Comparison of ENCODE assay signal across 8 cellular contexts in genomic region chr1:112706505-112707216, GRCh38. TPM values are rescaled to one million over a fixed set of nuclear protein-coding genes. Genes with fewer than 3 reads are reported as not detected.
DNase-seq lines count a peak whose midpoint lies in the region; TF ChIP-seq lines count a peak whose summit lies in the region.

RHOC (minus strand) TSS chr1:112707127; CDS start chr1:112703799, 3,328 bp downstream.

- H3K9me2 ChIP-seq in neural cell (ENCODE audit: insufficient read depth, low read length): no peaks in the 10 kb centered on the region

- TF ChIP-seq RAD21 in neural cell (conservative IDR thresholded peaks at IDR 0.05): no peak

- no peaks in the 10 kb centered on the region for H3F3A ChIP-seq in neural cell (ENCODE audit: insufficient read depth, low read length, poor library complexity, severe bottlenecking)

- peak within 1 kb of the TSS; percentile 92 for H3K4me3 Mint-ChIP-seq in HFFc6

- H3K36me3 Mint-ChIP-seq in HFFc6 (ENCODE audit: low read depth): peaks cover 17% of the 10 kb centered on the region

- H2AFZ ChIP-seq in neural cell (ENCODE audit: low read depth, low read length): no peak within 1 kb of the TSS

- BruUV-seq in A673 (replicated peaks; lab: Mats Ljungman, UMichigan): no TSS peak

- no peak for TF ChIP-seq EP300 in neural cell (conservative IDR thresholded peaks at IDR 0.05; ENCODE audit: poor library complexity, severe bottlenecking)

- H3K36me3 ChIP-seq in A673 (ENCODE audit: insufficient read depth, low read length, poor library complexity, severe bottlenecking) (no peaks in the 10 kb centered on the region), neural cell (ENCODE audit: insufficient read depth, low read length) (no peaks in the 10 kb centered on the region)

- intact Hi-C loops in A673 (cut with micrococcal nuclease; ENCODE audit: unreplicated experiment): loop anchor here (1.0 to 5.0 kb wide), 3 partner anchors 92 to 316 kb away; no protein-coding TSS in a partner anchor

- POLR2A ChIA-PET in A673 (lab: Charles Lee; ENCODE audit: low non-redundant PET): no interaction called here

- no peaks in the 10 kb centered on the region for H3K9me3 Mint-ChIP-seq in HFFc6

- no peaks in the 10 kb centered on the region for H3K9me3 ChIP-seq in A673 (ENCODE audit: low read depth, low read length, poor library complexity, severe bottlenecking)
- no peaks in the 10 kb centered on the region for H3K9me3 ChIP-seq in neural cell (ENCODE audit: low read length)

- H3K79me2 ChIP-seq in neural cell (replicated peaks; ENCODE audit: insufficient read depth, low read length): no peaks in the 10 kb centered on the region

- peaks cover 7% of the 10 kb centered on the region for H3K27me3 Mint-ChIP-seq in HFFc6 (ENCODE audit: insufficient read depth)

- H3K4me1 ChIP-seq in A673 (ENCODE audit: insufficient read depth, low read length, poor library complexity, severe bottlenecking): peaks cover 23% of the 10 kb centered on the region

- H3K9ac ChIP-seq in neural cell (ENCODE audit: low read length): peak within 1 kb of the TSS; percentile 38

- CTCF ChIA-PET in A673 (lab: Charles Lee): no interaction called here

- peak within 1 kb of the TSS; percentile 64 for H3K4me3 ChIP-seq in A673 (ENCODE audit: low read depth, low read length, poor library complexity, severe bottlenecking)
- peak within 1 kb of the TSS; percentile 84 for H3K4me3 ChIP-seq in GM12864 (ENCODE audit: low read depth, low read length)
- peak within 1 kb of the TSS; percentile 89 for H3K4me3 ChIP-seq in fibroblast of villous mesenchyme (ENCODE audit: low read depth, low read length)
- H3K4me3 ChIP-seq in neural cell (ENCODE audit: low read length): peak within 1 kb of the TSS; percentile 68

- H3K27ac ChIP-seq in A673 (ENCODE audit: low read depth, low read length, poor library complexity, severe bottlenecking) (peak within 1 kb of the TSS; percentile 75), neural cell (ENCODE audit: low read length) (no peak within 1 kb of the TSS)

- peaks cover 50% of the 10 kb centered on the region for H3K4me1 Mint-ChIP-seq in HFFc6 (ENCODE audit: low read depth)

- H4K20me1 ChIP-seq in neural cell (ENCODE audit: insufficient read depth): no peaks in the 10 kb centered on the region

- DNase-seq in A673 (ENCODE audit: low spot score) (peak; percentile 51), GM12864 (ENCODE audit: low read depth) (no peak), HFFc6 (no peak), NCI-H1105 (lab: John Stamatoyannopoulos, UW) (peak; percentile 64), activated T-helper 1 cell treated with Interleukin-2 at 50 U/mL for 16 hours (ENCODE audit: low read depth) (peak; percentile 23), fibroblast of villous mesenchyme (ENCODE audit: low read depth) (peak; percentile 67), amniotic stem cell (lab: John Stamatoyannopoulos, UW) (no peak)

- peak within 1 kb of the TSS; percentile 93 for H3K27ac Mint-ChIP-seq in HFFc6

- TF ChIP-seq CTCF in A673 (conservative IDR thresholded peaks at IDR 0.05; ENCODE audit: low read depth, low read length) (no peak), GM12864 (IDR thresholded peaks at IDR 0.05; ENCODE audit: low read depth, low read length, missing control alignments) (no peak), HFFc6 (IDR thresholded peaks at IDR 0.05) (no peak), fibroblast of villous mesenchyme (IDR thresholded peaks at IDR 0.05; ENCODE audit: insufficient read depth, low read depth, low read length) (no peak), neural cell (IDR thresholded peaks at IDR 0.05; ENCODE audit: poor library complexity, severe bottlenecking) (no peak)

- no peaks in the 10 kb centered on the region for H3K27me3 ChIP-seq in A673 (replicated peaks; ENCODE audit: insufficient read depth, low read depth, low read length, poor library complexity)
- peaks cover 13% of the 10 kb centered on the region for H3K27me3 ChIP-seq in neural cell (ENCODE audit: insufficient read depth, low read depth, low read length)

- H3K4me2 ChIP-seq in neural cell (ENCODE audit: low read length): no peak within 1 kb of the TSS

TF ChIP-seq in neural cell, 6 proteins besides CTCF, POLR2A, EP300 and RAD21:
- TF ChIP-seq POLR2AphosphoS5 (IDR thresholded peaks at IDR 0.05): no peak
- no peak for TF ChIP-seq MXI1 (conservative IDR thresholded peaks at IDR 0.05; ENCODE audit: poor library complexity, severe bottlenecking)
- TF ChIP-seq TAF1 (IDR thresholded peaks at IDR 0.05; ENCODE audit: low read depth): no peak
- no peak for TF ChIP-seq REST (IDR thresholded peaks at IDR 0.05; ENCODE audit: borderline replicate concordance)
- TF ChIP-seq EZH2 (IDR thresholded peaks at IDR 0.05; ENCODE audit: borderline replicate concordance, insufficient read depth, low read length, poor library complexity, severe bottlenecking): no peak
- TF ChIP-seq SMC3 (conservative IDR thresholded peaks at IDR 0.05; ENCODE audit: poor library complexity): no peak
TF ChIP-seq in neural cell: peak in this region for 0.

RNA-seq across cellular contexts. Expression of gene RHOC, which starts in this region (rescaled TPM):
- total RNA-seq in A673 (2021) (54.3 and 62.5 TPM in 2 replicates), fibroblast of villous mesenchyme (379 and 483 TPM in 2 replicates)
- total RNA-seq in HFFc6 (2021; fragmentation: NEBNext Ultra II Directional; extraction: Animal tissue kit (Norgen Biotek cat#: 25700)): 100 to 1,000 TPM; 579 to 610 (median 596) TPM
- polyA plus RNA-seq in neural cell: 4.3 and 5.0 TPM in 2 replicates
- polyA minus RNA-seq in neural cell: 1.7 and 1.9 TPM in 2 replicates

Comparison
In these comparisons a context has a peak if more than half of its experiments do, and no peak if none do; other contexts are left out.
1. DNase-seq: peak in A673 (single experiment), NCI-H1105 (single experiment), activated T-helper 1 cell treated with Interleukin-2 at 50 U/mL for 16 hours (single experiment) and fibroblast of villous mesenchyme (single experiment); none in GM12864 (single experiment), HFFc6 (single experiment) and amniotic stem cell (single experiment).
2. Peak in every context shown above with its lines, with median percentiles within 50 percentile points of each other: H3K4me3 ChIP-seq.